Comparison of ENCODE assay signal across 26 cellular contexts in the genomic region with DNA sequence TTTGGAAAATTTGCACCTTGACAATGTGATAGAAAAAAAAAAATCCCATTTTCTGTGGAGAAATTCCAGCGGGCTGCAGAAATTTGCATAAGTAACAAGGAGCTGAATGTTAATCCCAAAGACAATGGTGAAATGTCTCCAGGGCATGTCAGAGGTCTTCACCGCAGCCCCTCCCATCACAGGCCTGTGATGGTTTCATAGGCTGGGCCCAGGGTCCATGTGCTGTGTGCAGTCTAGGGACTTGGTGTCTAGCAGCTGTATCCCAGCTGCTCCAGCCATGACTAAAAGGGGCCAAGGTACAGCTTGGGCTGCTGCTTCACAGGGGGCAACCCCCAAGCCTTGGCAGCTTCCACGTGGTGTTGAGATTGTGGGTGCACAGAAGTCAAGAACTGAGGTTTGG.
"Had no signal": no experiment of that assay in that cellular context is flagged by ENCODE, and none has a peak within 500 bp of the region (broad histone marks: within the 10 kb centered on the region; RNA-seq: fewer than 3 reads in every experiment).

No MANE protein-coding gene starts in this region.

- H3K9me3 Mint-ChIP-seq: activated CD8-positive, alpha-beta T cell treated with anti-CD3 and anti-CD28 coated beads for 36 hours had no signal

- H3K9me3 ChIP-seq: adrenal gland, body of pancreas, colonic mucosa, esophagus squamous epithelium had no signal

- H3K4me3 ChIP-seq: adrenal gland, body of pancreas, colonic mucosa, esophagus squamous epithelium had no signal

- ATAC-seq: activated CD4-positive, alpha-beta T cell treated with anti-CD3 and anti-CD28 coated beads for 36 hours; activated CD8-positive, alpha-beta T cell treated with anti-CD3 and anti-CD28 coated beads for 36 hours; activated T-cell treated with anti-CD3 and anti-CD28 coated beads, Interleukin-2, amount 50 U/mL, for 4 hours; activated T-helper 17 cell treated with anti-CD3 and anti-CD28 coated beads, Interleukin-2, amount 50 U/mL, for 72 hours; body of pancreas had no signal

- H3K4me1 ChIP-seq: adrenal gland, body of pancreas, colonic mucosa, esophagus squamous epithelium had no signal

- H3K27ac ChIP-seq: adrenal gland, body of pancreas, colonic mucosa, epithelial cell of prostate, esophagus squamous epithelium had no signal

- H3K4me3 Mint-ChIP-seq: activated CD4-positive, alpha-beta T cell treated with anti-CD3 and anti-CD28 coated beads for 36 hours; activated CD8-positive, alpha-beta T cell treated with anti-CD3 and anti-CD28 coated beads for 36 hours; activated naive CD8-positive, alpha-beta T cell; activated T-cell treated with anti-CD3 and anti-CD28 coated beads, Interleukin-2, amount 50 U/mL, for 4 hours; activated T-helper 17 cell treated with anti-CD3 and anti-CD28 coated beads, Interleukin-2, amount 50 U/mL, for 72 hours had no signal

- H3K27me3 Mint-ChIP-seq: activated CD4-positive, alpha-beta T cell treated with anti-CD3 and anti-CD28 coated beads for 36 hours; activated CD8-positive, alpha-beta T cell treated with anti-CD3 and anti-CD28 coated beads for 36 hours; activated naive CD8-positive, alpha-beta T cell; activated T-helper 17 cell treated with anti-CD3 and anti-CD28 coated beads, Interleukin-2, amount 50 U/mL, for 72 hours had no signal

- H3K36me3 ChIP-seq: adrenal gland, colonic mucosa had no signal

- H3K4me1 Mint-ChIP-seq: activated CD4-positive, alpha-beta T cell treated with anti-CD3 and anti-CD28 coated beads for 36 hours; activated T-helper 17 cell treated with anti-CD3 and anti-CD28 coated beads, Interleukin-2, amount 50 U/mL, for 72 hours had no signal

- H3K27ac Mint-ChIP-seq: activated CD4-positive, alpha-beta T cell treated with anti-CD3 and anti-CD28 coated beads for 36 hours; activated CD8-positive, alpha-beta T cell treated with anti-CD3 and anti-CD28 coated beads for 36 hours; activated naive CD8-positive, alpha-beta T cell; activated T-helper 17 cell treated with anti-CD3 and anti-CD28 coated beads, Interleukin-2, amount 50 U/mL, for 72 hours had no signal

- DNase-seq: activated CD4-positive, alpha-beta T cell treated with anti-CD3 and anti-CD28 coated beads for 36 hours; activated CD4-positive, alpha-beta T cell treated with anti-CD3 and anti-CD28 coated beads, Interleukin-2, amount 50 U/mL, for 1 hour; activated CD4-positive, alpha-beta T cell treated with anti-CD3 and anti-CD28 coated beads, Interleukin-2, amount 50 U/mL, for 48 hours; activated CD4-positive, CD25-positive, alpha-beta regulatory T cell; activated CD4-positive, CD25-positive, alpha-beta regulatory T cell treated with anti-CD3 and anti-CD28 coated beads, Interleukin-2, amount 50 U/mL, for 72 hours; activated CD8-positive, alpha-beta memory T cell treated with anti-CD3 and anti-CD28 coated beads for 24 hours; activated CD8-positive, alpha-beta T cell treated with anti-CD3 and anti-CD28 coated beads for 36 hours; activated effector memory CD4-positive, alpha-beta T cell treated with Interleukin-2 at 50 U/mL for 16 hours; activated gamma-delta T cell treated with Interleukin-2 at 50 U/mL for 16 hours; activated naive CD4-positive, alpha-beta T cell treated with anti-CD3 and anti-CD28 coated beads, Interleukin-2, amount 50 U/mL, for 16 hours; activated naive CD4-positive, alpha-beta T cell treated with Interleukin-2 at 50 U/mL for 16 hours; activated T-cell treated with anti-CD3 and anti-CD28 coated beads, Interleukin-2, amount 50 U/mL, for 4 hours; adrenal gland; amygdala; aorta; body of pancreas; caudate nucleus; colonic mucosa; effector CD8-positive, alpha-beta T cell; esophagus squamous epithelium; foreskin melanocyte; head of caudate nucleus; T-helper 2 cell had no signal

- H3K27me3 ChIP-seq: adrenal gland, body of pancreas, colonic mucosa, esophagus squamous epithelium had no signal
